ENCODE assay signal across 8 cellular contexts in genomic region chr7:156964971-156965370, GRCh38. TPM values are rescaled to one million over a fixed set of nuclear protein-coding genes. Genes with fewer than 3 reads are reported as not detected.
"Had no signal": no experiment of that assay in that cellular context is flagged by ENCODE, and none has a peak within 500 bp of the region (broad histone marks: within the 10 kb centered on the region; RNA-seq: fewer than 3 reads in every experiment).

No MANE protein-coding gene starts in this region.

- DNase-seq: GM23248, GOT3, H7 had no signal

- H3K27ac ChIP-seq: GM23248, HL-60, KMS-11 had no signal

- H3K9me3 Mint-ChIP-seq: IgD-negative memory B cell had no signal

- H3K27me3 Mint-ChIP-seq: IgD-negative memory B cell had no signal

- H3K4me3 Mint-ChIP-seq: IgD-negative memory B cell had no signal

- H3K27ac Mint-ChIP-seq: IgD-negative memory B cell had no signal

- ATAC-seq: HCT116, HepG2 had no signal

RNA-seq across cellular contexts. Expression of gene MNX1, which starts 45.5 kb away (rescaled TPM):
- total RNA-seq: GM23248 had no signal
